In the genomic region with DNA sequence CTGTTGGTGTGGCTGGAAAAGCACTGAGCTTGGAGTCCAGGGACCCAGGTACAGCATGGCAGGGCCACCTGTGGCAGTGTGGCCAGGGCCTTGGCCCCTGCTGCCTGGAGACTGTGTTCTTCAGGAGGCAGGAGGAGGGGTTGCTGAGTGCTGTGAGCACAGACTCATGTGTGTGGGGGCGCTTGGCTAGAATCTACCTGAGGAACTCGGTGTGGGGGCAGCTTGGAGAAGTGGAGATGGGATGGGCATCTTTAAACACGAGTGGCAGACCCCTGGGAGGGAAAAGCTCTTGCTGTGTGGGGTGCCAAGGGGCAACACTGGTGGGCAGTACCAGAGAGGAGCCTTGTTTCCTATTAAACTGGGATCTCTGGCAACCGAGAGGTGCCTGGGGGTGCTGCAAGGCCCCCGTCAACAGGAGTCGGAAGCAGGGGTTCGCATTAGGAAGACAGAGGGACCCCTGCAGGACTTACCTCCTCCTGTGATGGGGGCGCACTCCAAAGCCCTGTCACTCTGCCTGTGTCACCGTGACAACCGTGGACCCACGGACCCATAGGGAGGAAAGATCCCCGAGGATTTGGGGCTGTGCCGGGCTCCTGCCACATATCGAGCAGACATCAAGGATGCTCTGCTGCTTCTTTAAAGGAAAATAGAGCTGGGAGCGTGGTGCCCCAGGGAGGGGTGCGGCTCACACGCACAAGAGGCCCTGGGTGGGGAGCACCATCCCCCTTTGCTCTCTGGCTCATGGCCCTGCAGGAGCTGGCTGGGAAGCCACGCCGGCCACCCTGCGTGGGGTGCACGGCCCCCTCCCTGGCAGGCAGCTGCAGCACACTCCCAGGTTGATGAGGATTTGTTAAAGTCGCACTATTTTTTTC, we compare ENCODE assay signal across 20 cellular contexts.
"Had no signal": no experiment of that assay in that cellular context is flagged by ENCODE, and none has a peak within 500 bp of the region (broad histone marks: within the 10 kb centered on the region; RNA-seq: fewer than 3 reads in every experiment).

No MANE protein-coding gene starts in this region.

- H3K9me3 Mint-ChIP-seq: activated B cell treated with CpG ODN at 0.5 μM for 24 hours; activated CD4-positive, alpha-beta memory T cell treated with anti-CD3 and anti-CD28 coated beads for 36 hours; immature natural killer cell; neural progenitor cell; T-cell had no signal

- DNase-seq: activated B cell treated with CpG ODN at 0.5 μM for 24 hours; activated CD4-positive, alpha-beta memory T cell treated with anti-CD3 and anti-CD28 coated beads for 36 hours; activated CD4-positive, alpha-beta T cell treated with anti-CD3 and anti-CD28 coated beads for 4 hours; activated gamma-delta T cell; activated T-cell treated with anti-CD3 and anti-CD28 coated beads, Interleukin-2, amount 50 U/mL, for 1 hour; dermis blood vessel endothelial cell; effector memory CD4-positive, alpha-beta T cell; esophagus squamous epithelium; immature natural killer cell; midbrain; stimulated activated CD4-positive, alpha-beta T cell treated with anti-CD3 and anti-CD28 coated beads, Interleukin-2, amount 100 ng/mL, for 24 hours; stimulated activated naive CD8-positive, alpha-beta T cell treated with anti-CD3 and anti-CD28 coated beads, Interleukin-15, Interleukin-2, amounts not matched to agents 100 U/mL and 50 U/mL, for 24 hours; transverse colon had no signal

- H3K36me3 ChIP-seq: esophagus squamous epithelium, neural progenitor cell, transverse colon, vagina had no signal

- H3K9me3 ChIP-seq: esophagus squamous epithelium, transverse colon, vagina had no signal

- ATAC-seq: stimulated activated naive CD8-positive, alpha-beta T cell treated with anti-CD3 and anti-CD28 coated beads, Interleukin-15, Interleukin-2, amounts not matched to agents 100 U/mL and 50 U/mL, for 24 hours; T-cell had no signal

- H3K9ac ChIP-seq: neural progenitor cell, parathyroid adenoma had no signal

- H3K4me1 Mint-ChIP-seq: activated B cell treated with CpG ODN at 0.5 μM for 24 hours, immature natural killer cell, T-cell had no signal

- H3K4me3 ChIP-seq: esophagus squamous epithelium, lung, neural progenitor cell, SK-N-MC, transverse colon had no signal

- H3K4me3 Mint-ChIP-seq: activated B cell treated with CpG ODN at 0.5 μM for 24 hours; activated CD4-positive, alpha-beta memory T cell treated with anti-CD3 and anti-CD28 coated beads for 36 hours; activated naive CD8-positive, alpha-beta T cell; immature natural killer cell; neural progenitor cell; T-cell had no signal

- H3K36me3 Mint-ChIP-seq: activated CD4-positive, alpha-beta memory T cell treated with anti-CD3 and anti-CD28 coated beads for 36 hours; activated naive CD8-positive, alpha-beta T cell; immature natural killer cell; neural progenitor cell; T-cell had no signal

- H3K27ac Mint-ChIP-seq: activated B cell treated with CpG ODN at 0.5 μM for 24 hours; activated CD4-positive, alpha-beta memory T cell treated with anti-CD3 and anti-CD28 coated beads for 36 hours; activated naive CD8-positive, alpha-beta T cell; immature natural killer cell; neural progenitor cell; T-cell had no signal

- H3K27me3 ChIP-seq: neural progenitor cell, vagina had no signal

- H3K4me2 ChIP-seq: neural progenitor cell had no signal

- H3K4me1 ChIP-seq: neural progenitor cell, parathyroid adenoma, transverse colon, vagina had no signal

- H3K27ac ChIP-seq: esophagus squamous epithelium, neural progenitor cell, parathyroid adenoma, SK-N-MC, transverse colon, vagina had no signal
